11 cellular contexts compared by ENCODE assay signal in the genomic region with DNA sequence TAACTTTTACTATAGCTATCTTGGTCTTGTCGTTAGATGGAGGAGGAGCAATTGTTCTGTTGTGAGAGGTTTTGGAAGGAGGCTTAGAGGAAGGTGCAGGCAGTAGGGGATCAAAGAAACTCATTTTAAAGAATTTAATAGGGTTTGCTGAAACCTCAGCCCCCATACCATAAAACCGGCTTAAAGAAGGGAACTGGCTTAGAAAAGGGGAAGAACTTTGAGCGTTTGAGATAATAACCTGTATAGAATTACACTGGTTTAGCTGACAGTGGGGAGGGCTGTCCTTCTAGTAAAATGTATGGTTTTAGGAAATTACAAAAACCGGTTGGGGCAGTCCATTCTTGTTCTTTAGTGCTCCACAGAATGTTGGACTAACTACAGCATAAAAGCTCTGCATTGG.
DNase-seq lines count a peak whose midpoint lies in the region; ATAC-seq and TF ChIP-seq lines count a peak whose summit lies in the region.
"Had no signal": no experiment of that assay in that cellular context is flagged by ENCODE, and none has a peak within 500 bp of the region (broad histone marks: within the 10 kb centered on the region; RNA-seq: fewer than 3 reads in every experiment).

No MANE protein-coding gene starts in this region.

- no peak for DNase-seq in CD8-positive, alpha-beta memory T cell
- no peak for DNase-seq in activated B cell treated with CpG ODN at 0.5 μM for 24 hours
- no peak for DNase-seq in mesothelial cell of epicardium (ENCODE audit: low spot score in 2 of 2, unreplicated experiment in 2 of 2)
- DNase-seq in dorsolateral prefrontal cortex = no peak
- no peak for DNase-seq in cerebellum (ENCODE audit: low spot score)
- DNase-seq in transverse colon = no peak
- DNase-seq: activated naive CD4-positive, alpha-beta T cell treated with anti-CD3 and anti-CD28 coated beads, Interleukin-2, amount 50 U/mL, for 16 hours; KG1; tibial artery had no signal

- CTCF ChIA-PET in CD8-positive, alpha-beta memory T cell (lab: Charles Lee) = no interaction called here
- CTCF ChIA-PET in HEK293 (lab: Yijun Ruan, JAX) = interaction anchor here (1.1 kb wide), 1 partner anchor 37 kb away, joined by 3 read pairs; no protein-coding TSS in a partner anchor
- CTCF ChIA-PET in activated B cell treated with CpG ODN at 0.5 μM for 24 hours (lab: Charles Lee) = no interaction called here

- H3K27ac Mint-ChIP-seq in CD8-positive, alpha-beta memory T cell = peak overlapping the region in 4 of 8 donors; percentile 14 to 63 (median 50)
- H3K27ac Mint-ChIP-seq in activated B cell treated with CpG ODN at 0.5 μM for 24 hours (peak overlapping the region; percentile 42), mesothelial cell of epicardium (peak overlapping the region; percentile 71)

- no peaks in the 10 kb centered on the region for H3K27me3 ChIP-seq in CD8-positive, alpha-beta memory T cell (ENCODE audit: insufficient read depth, low read length, poor library complexity, severe bottlenecking)
- H3K27me3 ChIP-seq in dorsolateral prefrontal cortex (no peaks in the 10 kb centered on the region), transverse colon (no peaks in the 10 kb centered on the region)
- H3K27me3 ChIP-seq: tibial artery had no signal

- TF ChIP-seq POLR2A in transverse colon (IDR thresholded peaks at IDR 0.05) = no peak

- H3K27ac ChIP-seq in CD8-positive, alpha-beta memory T cell (ENCODE audit: low read depth, low read length) = no peak overlapping the region
- H3K27ac ChIP-seq in HEK293 (ENCODE audit: extremely low read depth, low read depth, low read length) = peak overlapping the region; percentile 16; the same call in 1 of the 2 replicates
- no peak overlapping the region for H3K27ac ChIP-seq in dorsolateral prefrontal cortex
- H3K27ac ChIP-seq in transverse colon = no peak overlapping the region
- H3K27ac ChIP-seq: coronary artery, tibial artery had no signal

- H3K27me3 Mint-ChIP-seq in CD8-positive, alpha-beta memory T cell = no peaks in the 10 kb centered on the region
- H3K27me3 Mint-ChIP-seq in activated B cell treated with CpG ODN at 0.5 μM for 24 hours (no peaks in the 10 kb centered on the region), mesothelial cell of epicardium (ENCODE audit: low read depth) (no peaks in the 10 kb centered on the region)

- H3K4me1 Mint-ChIP-seq in CD8-positive, alpha-beta memory T cell = peaks cover 62 to 83% (median 69%) of the 10 kb centered on the region in 3 donors
- H3K4me1 Mint-ChIP-seq in activated B cell treated with CpG ODN at 0.5 μM for 24 hours (peaks cover 49% of the 10 kb centered on the region), mesothelial cell of epicardium (peaks cover 53% of the 10 kb centered on the region)

- peaks cover 23% of the 10 kb centered on the region for H3K4me1 ChIP-seq in CD8-positive, alpha-beta memory T cell (ENCODE audit: insufficient read depth, low read length)
- H3K4me1 ChIP-seq in HEK293 (ENCODE audit: control insufficient read depth, insufficient read depth, low read length) (peaks cover 6% of the 10 kb centered on the region), transverse colon (peaks cover 18 to 34% (median 27%) of the 10 kb centered on the region in 4 donors)

- H3K4me3 ChIP-seq in CD8-positive, alpha-beta memory T cell (ENCODE audit: low read length) = no peak overlapping the region
- H3K4me3 ChIP-seq in HEK293 (ENCODE audit: low read depth, low read length) (no peak overlapping the region), dorsolateral prefrontal cortex (no peak overlapping the region), transverse colon (no peak overlapping the region)
- H3K4me3 ChIP-seq: coronary artery, tibial artery had no signal

- H3K36me3 ChIP-seq in CD8-positive, alpha-beta memory T cell (ENCODE audit: insufficient read depth, low read length) = no peaks in the 10 kb centered on the region
- H3K36me3 ChIP-seq in HEK293 (ENCODE audit: control insufficient read depth in 2 of 2, insufficient read depth in 1 of 2, low read length in 2 of 2) (peaks cover 0 to 4% of the 10 kb centered on the region in 2 experiments; a peak in 1 of 3 replicates), transverse colon (no peaks in the 10 kb centered on the region)
- H3K36me3 ChIP-seq: tibial artery had no signal

- no peak for TF ChIP-seq CTCF in HEK293 (tag by site-specific recombination; IDR thresholded peaks at IDR 0.05)
- no peak for TF ChIP-seq CTCF in activated B cell treated with CpG ODN at 0.5 μM for 24 hours (IDR thresholded peaks at IDR 0.05)
- no peak for TF ChIP-seq CTCF in mesothelial cell of epicardium (IDR thresholded peaks at IDR 0.05; ENCODE audit: unreplicated experiment)
- TF ChIP-seq CTCF in dorsolateral prefrontal cortex (IDR thresholded peaks at IDR 0.05 in 54 of 56, conservative IDR thresholded peaks at IDR 0.05 in 2 of 56; ENCODE audit: low read depth in 1 of 56, partially characterized antibody in 56 of 56) = no peak
- no peak for TF ChIP-seq CTCF in transverse colon (IDR thresholded peaks at IDR 0.05)

- peaks cover 0 to 4% (median 2%) of the 10 kb centered on the region in 5 donors for H3K9me3 Mint-ChIP-seq in CD8-positive, alpha-beta memory T cell
- H3K9me3 Mint-ChIP-seq in activated B cell treated with CpG ODN at 0.5 μM for 24 hours (no peaks in the 10 kb centered on the region), mesothelial cell of epicardium (peaks cover 21% of the 10 kb centered on the region)

- in situ Hi-C loops in transverse colon (cut with MboI; ENCODE audit: low pct_ligation_motif_present in 1 of 4, low pct_unique_long_range_greater_than_20kb in 1 of 4, low sequenced_read_pairs in 3 of 4) = no loop called here

- 42 to 57% methylated on average over 2 to 4 of the region's 4 CpGs for WGBS in transverse colon (ENCODE audit: low coverage in 1 of 2), 2 donors

- ATAC-seq in activated B cell treated with CpG ODN at 0.5 μM for 24 hours (ENCODE audit: low read depth) = no peak

- POLR2A ChIA-PET in CD8-positive, alpha-beta memory T cell (lab: Charles Lee) = no interaction called here
- POLR2A ChIA-PET in HEK293 (lab: Yijun Ruan, JAX) = interaction anchor here (1.0 kb wide), 1 partner anchor 128 kb away, joined by 3 read pairs; a partner anchor contains a TSS
- POLR2A ChIA-PET in activated B cell treated with CpG ODN at 0.5 μM for 24 hours (lab: Charles Lee) = no interaction called here

- peaks cover 8 to 14% (median 9%) of the 10 kb centered on the region in 3 donors for H3K36me3 Mint-ChIP-seq in CD8-positive, alpha-beta memory T cell
- H3K36me3 Mint-ChIP-seq in activated B cell treated with CpG ODN at 0.5 μM for 24 hours (ENCODE audit: low read depth) (peaks cover 10% of the 10 kb centered on the region), mesothelial cell of epicardium (peaks cover 4% of the 10 kb centered on the region)

- TF ChIP-seq EP300 in transverse colon (IDR thresholded peaks at IDR 0.05; ENCODE audit: low read depth) = no peak

- H3K9me3 ChIP-seq in CD8-positive, alpha-beta memory T cell (ENCODE audit: low read length) = no peaks in the 10 kb centered on the region
- H3K9me3 ChIP-seq in HEK293 (ENCODE audit: control insufficient read depth, insufficient read depth, low read depth, low read length) = no peaks in the 10 kb centered on the region
- no peaks in the 10 kb centered on the region for H3K9me3 ChIP-seq in transverse colon

- peak overlapping the region in 5 of 7 donors; percentile 52 to 77 (median 59) for H3K4me3 Mint-ChIP-seq in CD8-positive, alpha-beta memory T cell
- no peak overlapping the region for H3K4me3 Mint-ChIP-seq in activated B cell treated with CpG ODN at 0.5 μM for 24 hours
- peak overlapping the region; percentile 22 for H3K4me3 Mint-ChIP-seq in mesothelial cell of epicardium

- intact Hi-C loops in activated B cell treated with CpG ODN at 0.5 μM for 24 hours (cut with micrococcal nuclease) = no loop called here
- intact Hi-C loops in dorsolateral prefrontal cortex (cut with DNase I) = no loop called here
- intact Hi-C loops in transverse colon (cut with DNase I; ENCODE audit: low total_unique reads) = no loop called here

TF ChIP-seq in HEK293, 187 proteins besides CTCF, POLR2A, EP300 and RAD21 (continues in another document):
- TF ChIP-seq, protein P1, sequence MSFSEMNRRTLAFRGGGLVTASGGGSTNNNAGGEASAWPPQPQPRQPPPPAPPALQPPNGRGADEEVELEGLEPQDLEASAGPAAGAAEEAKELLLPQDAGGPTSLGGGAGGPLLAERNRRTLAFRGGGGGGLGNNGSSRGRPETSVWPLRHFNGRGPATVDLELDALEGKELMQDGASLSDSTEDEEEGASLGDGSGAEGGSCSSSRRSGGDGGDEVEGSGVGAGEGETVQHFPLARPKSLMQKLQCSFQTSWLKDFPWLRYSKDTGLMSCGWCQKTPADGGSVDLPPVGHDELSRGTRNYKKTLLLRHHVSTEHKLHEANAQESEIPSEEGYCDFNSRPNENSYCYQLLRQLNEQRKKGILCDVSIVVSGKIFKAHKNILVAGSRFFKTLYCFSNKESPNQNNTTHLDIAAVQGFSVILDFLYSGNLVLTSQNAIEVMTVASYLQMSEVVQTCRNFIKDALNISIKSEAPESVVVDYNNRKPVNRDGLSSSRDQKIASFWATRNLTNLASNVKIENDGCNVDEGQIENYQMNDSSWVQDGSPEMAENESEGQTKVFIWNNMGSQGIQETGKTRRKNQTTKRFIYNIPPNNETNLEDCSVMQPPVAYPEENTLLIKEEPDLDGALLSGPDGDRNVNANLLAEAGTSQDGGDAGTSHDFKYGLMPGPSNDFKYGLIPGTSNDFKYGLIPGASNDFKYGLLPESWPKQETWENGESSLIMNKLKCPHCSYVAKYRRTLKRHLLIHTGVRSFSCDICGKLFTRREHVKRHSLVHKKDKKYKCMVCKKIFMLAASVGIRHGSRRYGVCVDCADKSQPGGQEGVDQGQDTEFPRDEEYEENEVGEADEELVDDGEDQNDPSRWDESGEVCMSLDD (tag by site-specific recombination; IDR thresholded peaks at IDR 0.05) = no peak
- TF ChIP-seq ZNF37A (tag by site-specific recombination; IDR thresholded peaks at IDR 0.05) = no peak
